Comparison of ENCODE assay signal across 1 cellular context in genomic region chr11:5258543-5259262, GRCh38.
A peak's percentile ranks its signal among the peaks of the same experiment; 100 is the strongest.
TF ChIP-seq lines count a peak whose summit lies in the region.

No MANE protein-coding gene starts in this region.

TF ChIP-seq in K562, 482 proteins besides CTCF, POLR2A, EP300 and RAD21 (continued from another document):
- TF ChIP-seq KDM2B (CRISPR knock-in tag; IDR thresholded peaks at IDR 0.05) (no peak), KLF13 (tag; IDR thresholded peaks at IDR 0.05; ENCODE audit: borderline replicate concordance, low read depth) (peak; percentile 36; the same call in 1 of the 2 replicates), SMAD4 (CRISPR knock-in tag; conservative IDR thresholded peaks at IDR 0.05) (peak; percentile 85), ZNF197 (CRISPR knock-in tag; IDR thresholded peaks at IDR 0.05; ENCODE audit: low read depth) (0 out of 2 replicates have a peak, but pooled peaks have one; percentile 36), TEAD1 (CRISPR knock-in tag; IDR thresholded peaks at IDR 0.05) (0 out of 4 replicates have a peak, but pooled peaks of 1 of the 2 experiments have one; percentile 21), MAFK (IDR thresholded peaks at IDR 0.05; ENCODE audit: low read length) (peak; percentile 53; the same call in 1 of the 2 replicates), NFE2 (IDR thresholded peaks at IDR 0.05; ENCODE audit: low read depth) (peak; percentile 93), TSHZ1 (CRISPR knock-in tag; IDR thresholded peaks at IDR 0.05) (no peak), SMAD2 (IDR thresholded peaks at IDR 0.05; ENCODE audit: low read depth, low read length) (no peak), ZBTB33 (CRISPR knock-in tag; IDR thresholded peaks at IDR 0.05) (no peak), ZNF124 (CRISPR knock-in tag; IDR thresholded peaks at IDR 0.05) (no peak), KDM1A (IDR thresholded peaks at IDR 0.05) (peak in 1 of 2 experiments; percentile 57; a peak in 2 of 4 replicates), C11orf30 (IDR thresholded peaks at IDR 0.05; ENCODE audit: low read depth) (peak; percentile 78), CBX5 (IDR thresholded peaks at IDR 0.05; ENCODE audit: borderline replicate concordance, low read depth) (0 out of 2 replicates have a peak, but pooled peaks have one; percentile 6), JUND (IDR thresholded peaks at IDR 0.05; ENCODE audit: borderline replicate concordance, low read depth, low read length) (peak; percentile 61; the same call in 1 of the 2 replicates), JUND (tag; IDR thresholded peaks at IDR 0.05; ENCODE audit: borderline replicate concordance, low read depth, low read length) (no peak), PTRF (tag; IDR thresholded peaks at IDR 0.05) (no peak), ZEB2 (IDR thresholded peaks at IDR 0.05) (peak; percentile 30; the same call in 1 of the 2 replicates), ARNT (IDR thresholded peaks at IDR 0.05) (peak in 1 of 2 experiments; percentile 42; a peak in 1 of 4 replicates), BRF2 (IDR thresholded peaks at IDR 0.05; ENCODE audit: borderline replicate concordance, insufficient read depth, insufficient read length) (no peak), DMBX1 (CRISPR knock-in tag; IDR thresholded peaks at IDR 0.05; ENCODE audit: borderline replicate concordance) (peak; percentile 88), SIN3A (IDR thresholded peaks at IDR 0.05; ENCODE audit: borderline replicate concordance in 2 of 2, control insufficient read depth in 1 of 2, low read depth in 2 of 2, low read length in 2 of 2) (no peak), GABPB1 (CRISPR knock-in tag; IDR thresholded peaks at IDR 0.05) (0 out of 2 replicates have a peak, but pooled peaks have one; percentile 18), MNT (conservative IDR thresholded peaks at IDR 0.05) (0 out of 4 replicates have a peak, but pooled peaks of 1 of the 2 experiments have one; percentile 30), USF1 (CRISPR knock-in tag; IDR thresholded peaks at IDR 0.05) (peak; percentile 92), ELF2 (CRISPR knock-in tag; IDR thresholded peaks at IDR 0.05) (no peak), CBFA2T2 (conservative IDR thresholded peaks at IDR 0.05) (peak; percentile 92), NCOR1 (IDR thresholded peaks at IDR 0.05) (peak; percentile 27; the same call in 1 of the 2 replicates), ZNF143 (CRISPR knock-in tag; IDR thresholded peaks at IDR 0.05) (no peak)
